Comparison of ENCODE assay signal across 9 cellular contexts in the genomic region with DNA sequence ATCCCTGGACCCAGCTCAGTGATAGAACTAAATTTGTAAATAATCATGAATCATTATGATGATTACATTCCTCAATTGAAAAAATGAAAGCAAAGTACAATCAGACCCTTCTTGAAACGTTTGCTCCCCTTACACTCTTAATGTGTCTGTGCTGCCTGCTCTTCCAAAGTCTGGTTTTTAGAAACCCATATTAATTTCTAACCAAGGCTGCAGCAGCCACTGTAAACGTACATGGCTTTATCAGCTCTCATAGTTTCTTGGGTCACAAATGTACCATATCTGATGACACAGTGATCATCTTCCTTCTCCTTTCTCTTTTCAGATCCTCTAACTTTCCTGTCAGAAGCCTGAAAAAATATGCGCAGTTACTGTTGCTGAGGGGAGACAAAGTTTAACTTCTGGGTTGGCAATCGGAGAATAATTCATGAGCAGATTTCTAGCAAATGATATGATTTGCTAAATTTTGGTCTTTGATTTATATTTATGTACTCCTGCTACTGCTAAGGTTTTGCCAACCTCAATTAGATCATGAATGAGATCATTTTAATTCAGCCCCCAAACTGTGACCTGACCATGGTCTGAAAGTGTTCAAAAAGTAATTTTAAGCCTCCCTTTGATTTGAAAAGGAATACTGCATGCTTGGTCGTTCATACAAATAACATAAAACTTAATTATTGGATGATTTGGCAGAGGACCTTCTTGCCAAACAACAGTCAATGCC. TPM values are rescaled to one million over a fixed set of nuclear protein-coding genes. Genes with fewer than 3 reads are reported as not detected.
A peak's percentile ranks its signal among the peaks of the same experiment; 100 is the strongest.
DNase-seq lines count a peak whose midpoint lies in the region; ATAC-seq and TF ChIP-seq lines count a peak whose summit lies in the region.
"Had no signal": no experiment of that assay in that cellular context is flagged by ENCODE, and none has a peak within 500 bp of the region (broad histone marks: within the 10 kb centered on the region; RNA-seq: fewer than 3 reads in every experiment).

No MANE protein-coding gene starts in this region.

- in situ Hi-C loops in KBM-7 (cut with MboI; ENCODE audit: low pct_unique_long_range_greater_than_20kb, low sequenced_read_pairs), result no loop called here

- DNase-seq in KBM-7, result peak; percentile 44
- DNase-seq in left lobe of liver (ENCODE audit: low spot score), result no peak
- DNase-seq in stomach, result no peak
- no peak for DNase-seq in NCI-H774 (lab: John Stamatoyannopoulos, UW)
- no peak for DNase-seq in DMS 273 treated with DMSO at 0.1 percent for 48 hours (lab: John Stamatoyannopoulos, UW)
- no peak for DNase-seq in activated CD4-positive, alpha-beta T cell treated with anti-CD3 and anti-CD28 coated beads, Interleukin-2, amount 10 ng/mL, durations not matched to agents 24 days and 14 days
- DNase-seq: NCI-H1930 had no signal

- peaks cover 39% of the 10 kb centered on the region for H3K27me3 Mint-ChIP-seq in activated CD4-positive, alpha-beta T cell treated with anti-CD3 and anti-CD28 coated beads, Interleukin-2, amount 10 ng/mL, durations not matched to agents 24 days and 14 days

- no peak overlapping the region for H3K27ac Mint-ChIP-seq in activated CD4-positive, alpha-beta T cell treated with anti-CD3 and anti-CD28 coated beads, Interleukin-2, amount 10 ng/mL, durations not matched to agents 24 days and 14 days
- H3K27ac Mint-ChIP-seq: activated naive CD4-positive, alpha-beta T cell treated with anti-CD3 and anti-CD28 coated beads, Interleukin-2, amount 50 U/mL, for 24 hours had no signal

- H3K9me3 Mint-ChIP-seq in activated CD4-positive, alpha-beta T cell treated with anti-CD3 and anti-CD28 coated beads, Interleukin-2, amount 10 ng/mL, durations not matched to agents 24 days and 14 days, result no peaks in the 10 kb centered on the region
- H3K9me3 Mint-ChIP-seq: activated naive CD4-positive, alpha-beta T cell treated with anti-CD3 and anti-CD28 coated beads, Interleukin-2, amount 50 U/mL, for 24 hours had no signal

- no peak for TF ChIP-seq POLR2A in stomach (IDR thresholded peaks at IDR 0.05)

- peaks cover 0 to 70% (median 5%) of the 10 kb centered on the region in 4 donors for H3K4me1 ChIP-seq in stomach

- H3K27me3 ChIP-seq in stomach, result peaks cover 0 to 31% (median 13%) of the 10 kb centered on the region in 3 donors

- H3K36me3 Mint-ChIP-seq in activated CD4-positive, alpha-beta T cell treated with anti-CD3 and anti-CD28 coated beads, Interleukin-2, amount 10 ng/mL, durations not matched to agents 24 days and 14 days (ENCODE audit: low read depth), result no peaks in the 10 kb centered on the region

- H3K36me3 ChIP-seq in stomach, result no peaks in the 10 kb centered on the region

- TF ChIP-seq EP300 in stomach (IDR thresholded peaks at IDR 0.05), result no peak

- H3K27ac ChIP-seq in adipose tissue (ENCODE audit: low read depth, low read length) (peak overlapping the region; percentile 62), stomach (peak overlapping the region; percentile 68 to 97 (median 91))

- intact Hi-C loops in stomach (cut with DNase I; ENCODE audit: low total_unique reads), result no loop called here
- intact Hi-C loops in activated CD4-positive, alpha-beta T cell treated with anti-CD3 and anti-CD28 coated beads, Interleukin-2, amount 10 ng/mL, durations not matched to agents 24 days and 14 days (cut with micrococcal nuclease), result no loop called here

- 17 to 58% (median 25%) methylated on average over 5 of the region's 5 CpGs for WGBS in adipose tissue, 3 donors
- WGBS in stomach, 5 donors, result 30 to 47% (median 44%) methylated on average over 5 of the region's 5 CpGs

- H3K4me1 Mint-ChIP-seq in activated CD4-positive, alpha-beta T cell treated with anti-CD3 and anti-CD28 coated beads, Interleukin-2, amount 10 ng/mL, durations not matched to agents 24 days and 14 days, result peaks cover 27% of the 10 kb centered on the region

- H3K9me3 ChIP-seq in stomach, result no peaks in the 10 kb centered on the region

- ATAC-seq in left lobe of liver, result peak; percentile 13

- no peak overlapping the region for H3K4me3 Mint-ChIP-seq in activated CD4-positive, alpha-beta T cell treated with anti-CD3 and anti-CD28 coated beads, Interleukin-2, amount 10 ng/mL, durations not matched to agents 24 days and 14 days
- H3K4me3 Mint-ChIP-seq: activated naive CD4-positive, alpha-beta T cell treated with anti-CD3 and anti-CD28 coated beads, Interleukin-2, amount 50 U/mL, for 24 hours had no signal

- TF ChIP-seq CTCF in stomach (IDR thresholded peaks at IDR 0.05), result no peak

- peak overlapping the region in 1 of 4 donors; percentile 7 for H3K4me3 ChIP-seq in stomach

RNA-seq across cellular contexts. Expression of gene ZEB2, which starts 12.3 kb away (rescaled TPM):
- 10 to 100 TPM in 2 of 3 donors, 1 to 10 TPM in 1; 5.6 to 92.6 (median 76.3) TPM for polyA plus RNA-seq in adipose tissue
- total RNA-seq in left lobe of liver, result 19.3 TPM
- total RNA-seq in stomach, result 100 to 1,000 TPM in 1 of 5 donors, 10 to 100 TPM in 4; 13.0 to 161 (median 53.6) TPM
- 10 to 100 TPM; 10.7 to 48.0 (median 38.3) TPM for polyA plus RNA-seq in stomach
- 15.2 and 15.8 TPM in 2 replicates for total RNA-seq in activated CD4-positive, alpha-beta T cell treated with anti-CD3 and anti-CD28 coated beads, Interleukin-2, amount 10 ng/mL, durations not matched to agents 24 days and 14 days
